ENCODE assay signal across 1 cellular context in genomic region chr11:67485873-67486343, GRCh38.
TF ChIP-seq lines count a peak whose summit lies in the region.

No MANE protein-coding gene starts in this region.

TF ChIP-seq in GM12878, 131 proteins besides CTCF, POLR2A, EP300 and RAD21:
- TF ChIP-seq CREM (IDR thresholded peaks at IDR 0.05; ENCODE audit: low read depth): 0 out of 2 replicates have a peak, but pooled peaks have one; percentile 7
- peak; percentile 22 to 78; a peak in 1 of 4 replicates for TF ChIP-seq BHLHE40 (IDR thresholded peaks at IDR 0.05; ENCODE audit: borderline replicate concordance in 1 of 2, low read depth in 2 of 2, low read length in 1 of 2)
- TF ChIP-seq POLR2AphosphoS5 (IDR thresholded peaks at IDR 0.05; ENCODE audit: low read length): peak; percentile 85
- TF ChIP-seq ZNF217 (IDR thresholded peaks at IDR 0.05): peak; percentile 46; the same call in 1 of the 2 replicates
- peak; percentile 48; the same call in 1 of the 3 replicates for TF ChIP-seq POU2F2 (IDR thresholded peaks at IDR 0.05; ENCODE audit: borderline replicate concordance, low read depth, low read length)
- 0 out of 2 replicates have a peak, but pooled peaks have one; percentile 44 for TF ChIP-seq TAF1 (IDR thresholded peaks at IDR 0.05; ENCODE audit: borderline replicate concordance, low read depth, low read length)
- 0 out of 2 replicates have a peak, but pooled peaks have one; percentile 31 for TF ChIP-seq BACH1 (IDR thresholded peaks at IDR 0.05; ENCODE audit: borderline replicate concordance)
- TF ChIP-seq PBX3 (IDR thresholded peaks at IDR 0.05; ENCODE audit: insufficient replicate concordance, low read depth, low read length): peak; percentile 81
- TF ChIP-seq GATAD2B (conservative IDR thresholded peaks at IDR 0.05; ENCODE audit: low read depth): peak; percentile 7; the same call in 1 of the 2 replicates
- TF ChIP-seq PKNOX1 (IDR thresholded peaks at IDR 0.05): peak; percentile 95
- peak; percentile 2; the same call in 1 of the 2 replicates for TF ChIP-seq ZNF687 (IDR thresholded peaks at IDR 0.05)
- 0 out of 2 replicates have a peak, but pooled peaks have one; percentile 21 for TF ChIP-seq LARP7 (IDR thresholded peaks at IDR 0.05)
- TF ChIP-seq HDGF (IDR thresholded peaks at IDR 0.05): peak; percentile 13; the same call in 1 of the 2 replicates
- peak; percentile 61 for TF ChIP-seq NR2F1 (conservative IDR thresholded peaks at IDR 0.05)
